1 cellular context compared by ENCODE assay signal in the genomic region with DNA sequence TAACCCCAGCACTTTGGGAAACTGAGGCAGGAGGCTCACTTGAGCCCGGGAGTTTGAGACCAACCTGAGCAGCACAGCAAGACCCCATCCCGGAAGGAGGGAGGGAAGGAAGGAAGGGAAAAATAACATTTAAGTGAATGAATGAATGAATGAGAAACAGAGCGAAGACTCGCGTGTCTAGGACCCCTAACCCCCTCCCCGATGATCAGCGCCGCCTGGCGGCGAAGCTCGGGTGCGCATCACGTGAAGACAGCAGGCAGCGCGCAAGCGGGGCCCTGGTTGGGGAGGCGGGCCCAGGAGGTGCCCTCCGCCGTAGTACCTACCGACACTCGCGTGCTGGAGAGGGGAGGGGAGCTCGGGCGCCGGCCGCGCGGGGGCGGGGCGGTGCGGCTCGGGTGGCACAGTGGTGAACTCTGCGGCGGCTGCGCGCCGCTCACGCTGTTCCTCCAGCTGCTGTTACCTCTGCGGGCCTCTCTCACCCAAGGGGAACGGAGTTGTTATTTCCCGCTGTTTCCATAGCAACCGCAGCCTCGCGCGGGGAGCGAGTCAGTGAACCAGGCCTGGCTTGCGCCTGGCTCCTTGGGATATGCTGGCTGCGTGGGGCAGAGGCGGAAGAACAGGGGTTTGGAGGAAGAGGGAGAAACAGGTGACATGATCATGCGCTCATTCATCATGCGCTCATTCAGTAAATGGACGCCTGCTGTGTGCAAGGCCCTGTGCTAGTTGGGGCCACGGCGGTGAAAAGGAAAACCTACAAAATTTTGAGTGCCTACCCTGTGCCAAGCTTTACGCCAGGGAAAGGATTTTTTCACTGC.
A peak's percentile ranks its signal among the peaks of the same experiment; 100 is the strongest.
TF ChIP-seq lines count a peak whose summit lies in the region.

No MANE protein-coding gene starts in this region.

TF ChIP-seq in HEK293, 187 proteins besides CTCF, POLR2A, EP300 and RAD21 (continued from another document and continues in another):
- TF ChIP-seq ZNF580 (tag by site-specific recombination; IDR thresholded peaks at IDR 0.05), result peak; percentile 60
- TF ChIP-seq BCL11B (tag by site-specific recombination; IDR thresholded peaks at IDR 0.05; ENCODE audit: low read depth), result no peak
- no peak for TF ChIP-seq ZNF174 (tag by site-specific recombination; IDR thresholded peaks at IDR 0.05)
- TF ChIP-seq HOXD13 (CRISPR knock-in tag; IDR thresholded peaks at IDR 0.05; ENCODE audit: borderline replicate concordance), result no peak
- peak; percentile 95 for TF ChIP-seq ZNF366 (tag by site-specific recombination; conservative IDR thresholded peaks at IDR 0.05)
- no peak for TF ChIP-seq TCF7L2 (IDR thresholded peaks at IDR 0.05; ENCODE audit: borderline replicate concordance, low read depth, low read length)
- TF ChIP-seq MYNN (tag by site-specific recombination; IDR thresholded peaks at IDR 0.05; ENCODE audit: borderline replicate concordance), result no peak; the same call in 1 of the 2 replicates
- no peak for TF ChIP-seq RBAK (tag by site-specific recombination; IDR thresholded peaks at IDR 0.05)
- TF ChIP-seq, protein P1, sequence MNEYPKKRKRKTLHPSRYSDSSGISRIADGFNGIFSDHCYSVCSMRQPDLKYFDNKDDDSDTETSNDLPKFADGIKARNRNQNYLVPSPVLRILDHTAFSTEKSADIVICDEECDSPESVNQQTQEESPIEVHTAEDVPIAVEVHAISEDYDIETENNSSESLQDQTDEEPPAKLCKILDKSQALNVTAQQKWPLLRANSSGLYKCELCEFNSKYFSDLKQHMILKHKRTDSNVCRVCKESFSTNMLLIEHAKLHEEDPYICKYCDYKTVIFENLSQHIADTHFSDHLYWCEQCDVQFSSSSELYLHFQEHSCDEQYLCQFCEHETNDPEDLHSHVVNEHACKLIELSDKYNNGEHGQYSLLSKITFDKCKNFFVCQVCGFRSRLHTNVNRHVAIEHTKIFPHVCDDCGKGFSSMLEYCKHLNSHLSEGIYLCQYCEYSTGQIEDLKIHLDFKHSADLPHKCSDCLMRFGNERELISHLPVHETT (tag by site-specific recombination; IDR thresholded peaks at IDR 0.05), result peak; percentile 50
- no peak; the same call in none of the 2 replicates for TF ChIP-seq ZNF501 (tag by site-specific recombination; IDR thresholded peaks at IDR 0.05)
- no peak for TF ChIP-seq ZNF707 (tag by site-specific recombination; IDR thresholded peaks at IDR 0.05)
- peak; percentile 54; the same call in 1 of the 2 replicates for TF ChIP-seq SCRT1 (tag by site-specific recombination; IDR thresholded peaks at IDR 0.05; ENCODE audit: borderline replicate concordance)
- TF ChIP-seq ZNF341 (tag by site-specific recombination; IDR thresholded peaks at IDR 0.05; ENCODE audit: low read depth), result peak; percentile 99
- peak; percentile 67; the same call in 1 of the 2 replicates for TF ChIP-seq KLF1 (tag by site-specific recombination; IDR thresholded peaks at IDR 0.05)
- TF ChIP-seq ZNF629 (tag by site-specific recombination; IDR thresholded peaks at IDR 0.05), result peak; percentile 76
- TF ChIP-seq, protein P2, sequence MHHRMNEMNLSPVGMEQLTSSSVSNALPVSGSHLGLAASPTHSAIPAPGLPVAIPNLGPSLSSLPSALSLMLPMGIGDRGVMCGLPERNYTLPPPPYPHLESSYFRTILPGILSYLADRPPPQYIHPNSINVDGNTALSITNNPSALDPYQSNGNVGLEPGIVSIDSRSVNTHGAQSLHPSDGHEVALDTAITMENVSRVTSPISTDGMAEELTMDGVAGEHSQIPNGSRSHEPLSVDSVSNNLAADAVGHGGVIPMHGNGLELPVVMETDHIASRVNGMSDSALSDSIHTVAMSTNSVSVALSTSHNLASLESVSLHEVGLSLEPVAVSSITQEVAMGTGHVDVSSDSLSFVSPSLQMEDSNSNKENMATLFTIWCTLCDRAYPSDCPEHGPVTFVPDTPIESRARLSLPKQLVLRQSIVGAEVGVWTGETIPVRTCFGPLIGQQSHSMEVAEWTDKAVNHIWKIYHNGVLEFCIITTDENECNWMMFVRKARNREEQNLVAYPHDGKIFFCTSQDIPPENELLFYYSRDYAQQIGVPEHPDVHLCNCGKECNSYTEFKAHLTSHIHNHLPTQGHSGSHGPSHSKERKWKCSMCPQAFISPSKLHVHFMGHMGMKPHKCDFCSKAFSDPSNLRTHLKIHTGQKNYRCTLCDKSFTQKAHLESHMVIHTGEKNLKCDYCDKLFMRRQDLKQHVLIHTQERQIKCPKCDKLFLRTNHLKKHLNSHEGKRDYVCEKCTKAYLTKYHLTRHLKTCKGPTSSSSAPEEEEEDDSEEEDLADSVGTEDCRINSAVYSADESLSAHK (tag by site-specific recombination; IDR thresholded peaks at IDR 0.05), result peak; percentile 41
- peak; percentile 45; the same call in 1 of the 2 replicates for TF ChIP-seq ZNF391 (tag by site-specific recombination; IDR thresholded peaks at IDR 0.05; ENCODE audit: borderline replicate concordance, low read depth)
- TF ChIP-seq ZNF560 (tag by site-specific recombination; IDR thresholded peaks at IDR 0.05; ENCODE audit: borderline replicate concordance), result no peak
- TF ChIP-seq SP2 (tag by site-specific recombination; IDR thresholded peaks at IDR 0.05), result peak; percentile 80
- TF ChIP-seq PRDM1 (tag by site-specific recombination; IDR thresholded peaks at IDR 0.05), result peak; percentile 28; the same call in 1 of the 2 replicates
- no peak for TF ChIP-seq ZNF350 (tag by site-specific recombination; IDR thresholded peaks at IDR 0.05)
- TF ChIP-seq ZFP3 (tag by site-specific recombination; IDR thresholded peaks at IDR 0.05; ENCODE audit: low read depth), result no peak
- TF ChIP-seq ZNF510 (tag by site-specific recombination; IDR thresholded peaks at IDR 0.05; ENCODE audit: insufficient replicate concordance), result no peak
- TF ChIP-seq ZBTB1 (tag by site-specific recombination; IDR thresholded peaks at IDR 0.05), result no peak
- TF ChIP-seq, protein P3, sequence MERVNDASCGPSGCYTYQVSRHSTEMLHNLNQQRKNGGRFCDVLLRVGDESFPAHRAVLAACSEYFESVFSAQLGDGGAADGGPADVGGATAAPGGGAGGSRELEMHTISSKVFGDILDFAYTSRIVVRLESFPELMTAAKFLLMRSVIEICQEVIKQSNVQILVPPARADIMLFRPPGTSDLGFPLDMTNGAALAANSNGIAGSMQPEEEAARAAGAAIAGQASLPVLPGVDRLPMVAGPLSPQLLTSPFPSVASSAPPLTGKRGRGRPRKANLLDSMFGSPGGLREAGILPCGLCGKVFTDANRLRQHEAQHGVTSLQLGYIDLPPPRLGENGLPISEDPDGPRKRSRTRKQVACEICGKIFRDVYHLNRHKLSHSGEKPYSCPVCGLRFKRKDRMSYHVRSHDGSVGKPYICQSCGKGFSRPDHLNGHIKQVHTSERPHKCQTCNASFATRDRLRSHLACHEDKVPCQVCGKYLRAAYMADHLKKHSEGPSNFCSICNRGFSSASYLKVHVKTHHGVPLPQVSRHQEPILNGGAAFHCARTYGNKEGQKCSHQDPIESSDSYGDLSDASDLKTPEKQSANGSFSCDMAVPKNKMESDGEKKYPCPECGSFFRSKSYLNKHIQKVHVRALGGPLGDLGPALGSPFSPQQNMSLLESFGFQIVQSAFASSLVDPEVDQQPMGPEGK (tag by site-specific recombination; IDR thresholded peaks at IDR 0.05), result peak; percentile 93
- TF ChIP-seq ZSCAN16 (tag by site-specific recombination; IDR thresholded peaks at IDR 0.05), result peak; percentile 74; the same call in 1 of the 2 replicates
- TF ChIP-seq ATF2 (tag by site-specific recombination; IDR thresholded peaks at IDR 0.05; ENCODE audit: low read depth), result peak; percentile 62
- peak; percentile 86 for TF ChIP-seq SP7 (tag by site-specific recombination; IDR thresholded peaks at IDR 0.05)
- TF ChIP-seq ZNF777 (tag by site-specific recombination; IDR thresholded peaks at IDR 0.05; ENCODE audit: borderline replicate concordance), result no peak
- TF ChIP-seq ZNF621 (tag by site-specific recombination; IDR thresholded peaks at IDR 0.05), result no peak
- no peak for TF ChIP-seq REPIN1 (tag by site-specific recombination; IDR thresholded peaks at IDR 0.05; ENCODE audit: low read depth)
- TF ChIP-seq, protein P4, sequence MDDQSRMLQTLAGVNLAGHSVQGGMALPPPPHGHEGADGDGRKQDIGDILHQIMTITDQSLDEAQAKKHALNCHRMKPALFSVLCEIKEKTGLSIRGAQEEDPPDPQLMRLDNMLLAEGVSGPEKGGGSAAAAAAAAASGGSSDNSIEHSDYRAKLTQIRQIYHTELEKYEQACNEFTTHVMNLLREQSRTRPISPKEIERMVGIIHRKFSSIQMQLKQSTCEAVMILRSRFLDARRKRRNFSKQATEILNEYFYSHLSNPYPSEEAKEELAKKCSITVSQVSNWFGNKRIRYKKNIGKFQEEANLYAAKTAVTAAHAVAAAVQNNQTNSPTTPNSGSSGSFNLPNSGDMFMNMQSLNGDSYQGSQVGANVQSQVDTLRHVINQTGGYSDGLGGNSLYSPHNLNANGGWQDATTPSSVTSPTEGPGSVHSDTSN (CRISPR knock-in tag; IDR thresholded peaks at IDR 0.05), result peak; percentile 70; the same call in 1 of the 2 replicates
- no peak for TF ChIP-seq ZNF837 (tag by site-specific recombination; IDR thresholded peaks at IDR 0.05)
- TF ChIP-seq ZNF138 (tag by site-specific recombination; IDR thresholded peaks at IDR 0.05; ENCODE audit: borderline replicate concordance), result no peak
- no peak for TF ChIP-seq ZBTB49 (tag by site-specific recombination; IDR thresholded peaks at IDR 0.05; ENCODE audit: low read depth)
- no peak for TF ChIP-seq ZNF354C (tag by site-specific recombination; IDR thresholded peaks at IDR 0.05; ENCODE audit: borderline replicate concordance, low read depth)
- TF ChIP-seq ZNF843 (tag by site-specific recombination; IDR thresholded peaks at IDR 0.05), result peak; percentile 83
- no peak for TF ChIP-seq ZNF645 (tag by site-specific recombination; IDR thresholded peaks at IDR 0.05)
- peak; percentile 91 for TF ChIP-seq ZEB2 (tag by site-specific recombination; IDR thresholded peaks at IDR 0.05)
- 0 out of 2 replicates have a peak, but pooled peaks have one; percentile 28 for TF ChIP-seq ZNF558 (tag by site-specific recombination; IDR thresholded peaks at IDR 0.05)
- peak; percentile 24; the same call in 1 of the 2 replicates for TF ChIP-seq ZNF596 (tag by site-specific recombination; IDR thresholded peaks at IDR 0.05)
- no peak for TF ChIP-seq ZNF26 (tag by site-specific recombination; IDR thresholded peaks at IDR 0.05)
- peak; percentile 71; the same call in 1 of the 2 replicates for TF ChIP-seq MZF1 (tag by site-specific recombination; IDR thresholded peaks at IDR 0.05; ENCODE audit: borderline replicate concordance)
- TF ChIP-seq ZFP69B (tag by site-specific recombination; IDR thresholded peaks at IDR 0.05), result peak; percentile 72; the same call in 1 of the 2 replicates
- no peak for TF ChIP-seq ZNF324 (tag by site-specific recombination; IDR thresholded peaks at IDR 0.05)
- TF ChIP-seq, protein P5, sequence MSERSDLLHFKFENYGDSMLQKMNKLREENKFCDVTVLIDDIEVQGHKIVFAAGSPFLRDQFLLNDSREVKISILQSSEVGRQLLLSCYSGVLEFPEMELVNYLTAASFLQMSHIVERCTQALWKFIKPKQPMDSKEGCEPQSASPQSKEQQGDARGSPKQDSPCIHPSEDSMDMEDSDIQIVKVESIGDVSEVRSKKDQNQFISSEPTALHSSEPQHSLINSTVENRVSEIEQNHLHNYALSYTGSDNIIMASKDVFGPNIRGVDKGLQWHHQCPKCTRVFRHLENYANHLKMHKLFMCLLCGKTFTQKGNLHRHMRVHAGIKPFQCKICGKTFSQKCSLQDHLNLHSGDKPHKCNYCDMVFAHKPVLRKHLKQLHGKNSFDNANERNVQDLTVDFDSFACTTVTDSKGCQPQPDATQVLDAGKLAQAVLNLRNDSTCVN (tag by site-specific recombination; optimal IDR thresholded peaks at IDR 0.05), result peak; percentile 98
